8 cellular contexts compared by ENCODE assay signal in the genomic region with DNA sequence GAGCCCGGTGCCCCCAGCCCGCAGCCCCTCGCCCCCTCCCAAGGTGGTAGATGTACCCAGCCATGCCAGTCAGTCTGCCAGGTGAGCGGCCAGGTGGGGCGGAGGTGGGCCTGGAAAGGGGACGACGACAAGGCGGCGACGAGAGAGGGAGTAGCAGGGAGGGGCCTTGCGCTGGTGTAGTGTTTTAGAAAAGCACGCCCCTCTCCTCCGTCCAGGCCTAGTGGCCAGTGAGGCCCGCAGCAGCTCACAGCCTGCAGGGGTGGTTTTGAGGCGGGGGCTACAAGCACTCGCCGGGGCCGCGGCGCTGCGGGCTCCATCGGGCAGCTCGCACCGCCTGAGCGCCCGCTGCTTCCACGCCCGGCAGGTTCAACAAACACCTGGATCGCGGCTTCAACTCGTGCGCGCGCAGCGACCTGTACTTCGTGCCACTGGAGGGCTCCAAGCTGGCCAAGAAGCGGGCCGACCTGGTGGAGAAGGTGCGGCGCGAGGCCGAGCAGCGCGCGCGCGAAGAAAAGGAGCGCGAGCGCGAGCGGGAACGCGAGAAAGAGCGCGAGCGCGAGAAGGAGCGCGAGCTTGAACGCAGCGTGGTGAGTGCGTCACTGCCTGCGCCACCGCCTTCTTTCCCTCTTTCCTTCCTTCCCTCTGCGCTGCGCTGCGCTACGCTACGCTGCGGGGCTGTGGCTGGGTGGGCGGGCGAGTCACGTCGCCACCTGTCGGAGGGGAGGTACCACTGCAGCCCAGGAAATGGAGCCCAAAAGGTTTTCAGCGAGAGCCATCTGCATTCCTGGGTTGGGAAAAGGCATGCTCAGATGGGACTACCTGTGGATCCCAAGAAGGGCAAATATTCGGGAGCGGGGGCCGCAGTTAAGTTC. TPM values are rescaled to one million over a fixed set of nuclear protein-coding genes. Genes with fewer than 3 reads are reported as not detected.
DNase-seq lines count a peak whose midpoint lies in the region; ATAC-seq lines count a peak whose summit lies in the region.

No MANE protein-coding gene starts in this region.

- ATAC-seq in GM19467 (IDR thresholded peaks at IDR 0.05; ENCODE audit: unreplicated experiment), result peak; percentile 77

- DNase-seq in COLO829 (ENCODE audit: low spot score), result peak; percentile 81
- peak; percentile 93 for DNase-seq in HT1080 (ENCODE audit: low read depth)
- peak; percentile 68 for DNase-seq in NK-92 treated with Interleukin-12 subunit alpha and Interleukin-12 subunit beta, amount 100 ng/mL, for 24 hours (lab: John Stamatoyannopoulos, UW)
- peak; percentile 83 to 87 for DNase-seq in activated CD8-positive, alpha-beta memory T cell treated with anti-CD3 and anti-CD28 coated beads for 4 hours (ENCODE audit: low read depth in 2 of 2)
- peak; percentile 87 for DNase-seq in effector CD8-positive, alpha-beta T cell (lab: John Stamatoyannopoulos, UW)
- DNase-seq in medulla oblongata (ENCODE audit: extremely low spot score), result peak; percentile 97
- peak; percentile 88 for DNase-seq in stimulated activated CD8-positive, alpha-beta memory T cell treated with anti-CD3 and anti-CD28 coated beads, Interleukin-12 subunit alpha, Interleukin-12 subunit beta, amount 100 ng/mL, for 1 hour (ENCODE audit: low read depth)

RNA-seq across cellular contexts. Expression of gene RNU7-1, which starts 5.9 kb away (rescaled TPM):
- total RNA-seq in HT1080 (2014; rRNA removed; shearing (Covaris generic)), result not detected in 2 replicates
- polyA plus RNA-seq in HT1080 (2015; cell fraction: cytosol; rRNA removed), result not detected in 2 replicates
- polyA plus RNA-seq in HT1080 (2015; cell fraction: nucleus; rRNA removed), result not detected in 2 replicates

RNA-seq across cellular contexts. Expression of gene C12orf57, which starts 6.1 kb away (rescaled TPM):
- total RNA-seq in HT1080 (2014; rRNA removed; shearing (Covaris generic)), result 127 and 201 TPM in 2 replicates
- polyA plus RNA-seq in HT1080 (2015; cell fraction: cytosol; rRNA removed), result 166 and 174 TPM in 2 replicates
- polyA plus RNA-seq in HT1080 (2015; cell fraction: nucleus; rRNA removed), result 61.3 and 74.6 TPM in 2 replicates

RNA-seq across cellular contexts. Expression of gene ATN1, which starts 10.0 kb away (rescaled TPM):
- total RNA-seq in HT1080 (2014; rRNA removed; shearing (Covaris generic)), result 6.6 and 11.6 TPM in 2 replicates
- 75.9 and 77.0 TPM in 2 replicates for polyA plus RNA-seq in HT1080 (2015; cell fraction: cytosol; rRNA removed)
- polyA plus RNA-seq in HT1080 (2015; cell fraction: nucleus; rRNA removed), result 111 and 113 TPM in 2 replicates

RNA-seq across cellular contexts. Expression of gene PTPN6, which starts 13.4 kb away (rescaled TPM):
- 0.05 and 0.37 TPM in 2 replicates for total RNA-seq in HT1080 (2014; rRNA removed; shearing (Covaris generic))
- polyA plus RNA-seq in HT1080 (2015; cell fraction: cytosol; rRNA removed), result 0.26 and 0.29 TPM in 2 replicates
- polyA plus RNA-seq in HT1080 (2015; cell fraction: nucleus; rRNA removed), result 0.32 TPM in 1 of 2 replicates, not detected in the other

RNA-seq across cellular contexts. Expression of gene ENO2, which starts 23.3 kb away (rescaled TPM):
- 13.4 and 26.3 TPM in 2 replicates for total RNA-seq in HT1080 (2014; rRNA removed; shearing (Covaris generic))
- polyA plus RNA-seq in HT1080 (2015; cell fraction: cytosol; rRNA removed), result 88.1 and 90.1 TPM in 2 replicates
- polyA plus RNA-seq in HT1080 (2015; cell fraction: nucleus; rRNA removed), result 265 and 285 TPM in 2 replicates

Comparison
In these comparisons a context has a peak if more than half of its experiments do, and no peak if none do; other contexts are left out.
1. Peak in every context shown above with its lines: DNase-seq and ATAC-seq.